ENCODE assay signal across 24 cellular contexts in genomic region chr16:70294385-70295029, GRCh38.
"Had no signal": no experiment of that assay in that cellular context is flagged by ENCODE, and none has a peak within 500 bp of the region (broad histone marks: within the 10 kb centered on the region; RNA-seq: fewer than 3 reads in every experiment).

No MANE protein-coding gene starts in this region.

- H3K27me3 ChIP-seq: adrenal gland, SJSA1 had no signal

- H3K4me3 ChIP-seq: adrenal gland, SJSA1 had no signal

- H3K27ac ChIP-seq: adrenal gland, SJSA1 had no signal

- FAIRE-seq: RCC 7860 had no signal

- H3K36me3 ChIP-seq: adrenal gland had no signal

- DNase-seq: activated CD4-positive, alpha-beta memory T cell treated with anti-CD3 and anti-CD28 coated beads, Interleukin-2, amount 10 ng/mL, durations not matched to agents 7 days and 5 days; activated CD4-positive, alpha-beta T cell treated with anti-CD3 and anti-CD28 coated beads, Interleukin-2, amount 50 U/mL, for 1 hour; activated CD4-positive, CD25-positive, alpha-beta regulatory T cell; activated naive CD4-positive, alpha-beta T cell treated with anti-CD3 and anti-CD28 coated beads, Interleukin-2, amount 50 U/mL, for 16 hours; activated naive CD8-positive, alpha-beta T cell treated with anti-CD3 and anti-CD28 coated beads, Interleukin-2, amount 10 ng/mL, durations not matched to agents 7 days and 5 days; activated T-cell treated with anti-CD3 and anti-CD28 coated beads for 4 hours; activated T-cell treated with anti-CD3 and anti-CD28 coated beads, Interleukin-2, amount 50 U/mL, for 48 hours; adrenal gland; anterior cingulate cortex; Karpas-422; MM.1S; NCI-H1105; NCI-H1436; NCI-H1694 treated with DMSO at 0.1 percent for 48 hours; NCI-H2029 treated with DMSO at 0.1 percent for 48 hours; NCI-H345; NCI-H510A treated with DMSO at 0.1 percent for 48 hours; PC-3; SHP77; T-helper 9 cell had no signal

- ATAC-seq: activated T-helper 17 cell treated with anti-CD3 and anti-CD28 coated beads, Interleukin-2, amount 50 U/mL, for 72 hours; PC-3; SK-N-SH treated with all-trans-retinoic acid at 6 μM for 48 hours had no signal

- H3K9me3 ChIP-seq: adrenal gland, SJSA1 had no signal
